Comparison of ENCODE assay signal across 2 cellular contexts in genomic region chr4:6621556-6621927, GRCh38.
TF ChIP-seq lines count a peak whose summit lies in the region.

No MANE protein-coding gene starts in this region.

TF ChIP-seq in IMR-90, 13 proteins besides CTCF, POLR2A, EP300 and RAD21:
- TF ChIP-seq SMC3 (IDR thresholded peaks at IDR 0.05; ENCODE audit: low read depth, low read length) (no peak), MAFK (IDR thresholded peaks at IDR 0.05; ENCODE audit: low read depth, low read length) (no peak), MAZ (IDR thresholded peaks at IDR 0.05; ENCODE audit: borderline replicate concordance, low read depth, low read length) (no peak), BHLHE40 (IDR thresholded peaks at IDR 0.05; ENCODE audit: low read depth, low read length) (no peak), CHD1 (IDR thresholded peaks at IDR 0.05; ENCODE audit: low read depth, low read length) (no peak), RFX5 (IDR thresholded peaks at IDR 0.05; ENCODE audit: low read depth, low read length) (no peak), ELK1 (IDR thresholded peaks at IDR 0.05; ENCODE audit: borderline replicate concordance, low read depth, low read length) (no peak), RCOR1 (IDR thresholded peaks at IDR 0.05; ENCODE audit: insufficient replicate concordance, low read length) (no peak), NFE2L2 (IDR thresholded peaks at IDR 0.05; ENCODE audit: low read depth, low read length) (no peak), USF2 (IDR thresholded peaks at IDR 0.05; ENCODE audit: low read depth, low read length) (no peak), FOS (IDR thresholded peaks at IDR 0.05; ENCODE audit: low read depth, low read length) (no peak), CEBPB (IDR thresholded peaks at IDR 0.05; ENCODE audit: low read depth, low read length) (no peak), MXI1 (IDR thresholded peaks at IDR 0.05; ENCODE audit: borderline replicate concordance, low read depth, low read length) (no peak)

TF ChIP-seq in K562, 482 proteins besides CTCF, POLR2A, EP300 and RAD21:
- no peak for TF ChIP-seq NFYB (IDR thresholded peaks at IDR 0.05; ENCODE audit: extremely low read depth, insufficient read length)
- peak; percentile 87; the same call in 1 of the 2 replicates for TF ChIP-seq ZKSCAN1 (IDR thresholded peaks at IDR 0.05; ENCODE audit: low read depth, low read length)
- TF ChIP-seq ZBTB33 (CRISPR knock-in tag; IDR thresholded peaks at IDR 0.05), result peak; percentile 82
- TF ChIP-seq ZNF354B (CRISPR knock-in tag; IDR thresholded peaks at IDR 0.05), result no peak
- TF ChIP-seq IRF2 (CRISPR knock-in tag; IDR thresholded peaks at IDR 0.05), result 0 out of 2 replicates have a peak, but pooled peaks have one; percentile 41
